In the genomic region with DNA sequence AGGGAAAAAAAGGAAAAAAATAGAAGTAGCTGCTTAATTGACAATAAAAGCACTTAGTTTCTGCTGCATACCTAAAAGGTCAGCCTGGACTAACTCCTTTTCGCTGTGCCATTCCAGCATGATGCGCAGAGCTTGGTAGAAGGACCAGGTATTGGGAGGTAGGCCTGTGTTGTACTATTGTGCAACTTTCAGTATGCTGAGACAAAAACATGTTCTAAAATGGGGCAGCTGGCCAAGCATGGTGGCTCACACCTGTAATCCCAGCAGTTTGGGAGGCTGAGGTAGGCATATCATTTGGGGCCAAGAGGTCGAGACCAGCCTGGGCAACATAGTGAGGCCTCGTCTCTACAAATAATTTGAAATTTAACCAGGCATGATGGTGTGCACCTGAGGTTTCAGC, we compare ENCODE assay signal across 1 cellular context.
TF ChIP-seq lines count a peak whose summit lies in the region.

No MANE protein-coding gene starts in this region.

TF ChIP-seq in liver, 16 proteins besides CTCF, POLR2A, EP300 and RAD21 (continued from another document):
- TF ChIP-seq, protein P1, sequence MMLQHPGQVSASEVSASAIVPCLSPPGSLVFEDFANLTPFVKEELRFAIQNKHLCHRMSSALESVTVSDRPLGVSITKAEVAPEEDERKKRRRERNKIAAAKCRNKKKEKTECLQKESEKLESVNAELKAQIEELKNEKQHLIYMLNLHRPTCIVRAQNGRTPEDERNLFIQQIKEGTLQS (IDR thresholded peaks at IDR 0.05) = no peak
- TF ChIP-seq TAF1 (conservative IDR thresholded peaks at IDR 0.05) = no peak
